1 cellular context compared by ENCODE assay signal in genomic region chr5:141874262-141874964, GRCh38.
TF ChIP-seq lines count a peak whose summit lies in the region.

No MANE protein-coding gene starts in this region.

TF ChIP-seq in HepG2, 621 proteins besides CTCF, POLR2A, EP300 and RAD21 (continued from another document and continues in another):
- TF ChIP-seq, protein P1, sequence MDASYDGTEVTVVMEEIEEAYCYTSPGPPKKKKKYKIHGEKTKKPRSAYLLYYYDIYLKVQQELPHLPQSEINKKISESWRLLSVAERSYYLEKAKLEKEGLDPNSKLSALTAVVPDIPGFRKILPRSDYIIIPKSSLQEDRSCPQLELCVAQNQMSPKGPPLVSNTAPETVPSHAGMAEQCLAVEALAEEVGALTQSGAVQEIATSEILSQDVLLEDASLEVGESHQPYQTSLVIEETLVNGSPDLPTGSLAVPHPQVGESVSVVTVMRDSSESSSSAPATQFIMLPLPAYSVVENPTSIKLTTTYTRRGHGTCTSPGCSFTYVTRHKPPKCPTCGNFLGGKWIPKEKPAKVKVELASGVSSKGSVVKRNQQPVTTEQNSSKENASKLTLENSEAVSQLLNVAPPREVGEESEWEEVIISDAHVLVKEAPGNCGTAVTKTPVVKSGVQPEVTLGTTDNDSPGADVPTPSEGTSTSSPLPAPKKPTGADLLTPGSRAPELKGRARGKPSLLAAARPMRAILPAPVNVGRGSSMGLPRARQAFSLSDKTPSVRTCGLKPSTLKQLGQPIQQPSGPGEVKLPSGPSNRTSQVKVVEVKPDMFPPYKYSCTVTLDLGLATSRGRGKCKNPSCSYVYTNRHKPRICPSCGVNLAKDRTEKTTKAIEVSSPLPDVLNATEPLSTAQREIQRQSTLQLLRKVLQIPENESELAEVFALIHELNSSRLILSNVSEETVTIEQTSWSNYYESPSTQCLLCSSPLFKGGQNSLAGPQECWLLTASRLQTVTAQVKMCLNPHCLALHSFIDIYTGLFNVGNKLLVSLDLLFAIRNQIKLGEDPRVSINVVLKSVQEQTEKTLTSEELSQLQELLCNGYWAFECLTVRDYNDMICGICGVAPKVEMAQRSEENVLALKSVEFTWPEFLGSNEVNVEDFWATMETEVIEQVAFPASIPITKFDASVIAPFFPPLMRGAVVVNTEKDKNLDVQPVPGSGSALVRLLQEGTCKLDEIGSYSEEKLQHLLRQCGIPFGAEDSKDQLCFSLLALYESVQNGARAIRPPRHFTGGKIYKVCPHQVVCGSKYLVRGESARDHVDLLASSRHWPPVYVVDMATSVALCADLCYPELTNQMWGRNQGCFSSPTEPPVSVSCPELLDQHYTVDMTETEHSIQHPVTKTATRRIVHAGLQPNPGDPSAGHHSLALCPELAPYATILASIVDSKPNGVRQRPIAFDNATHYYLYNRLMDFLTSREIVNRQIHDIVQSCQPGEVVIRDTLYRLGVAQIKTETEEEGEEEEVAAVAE (CRISPR knock-in tag; IDR thresholded peaks at IDR 0.05; ENCODE audit: borderline replicate concordance), result no peak
- TF ChIP-seq, protein P2, sequence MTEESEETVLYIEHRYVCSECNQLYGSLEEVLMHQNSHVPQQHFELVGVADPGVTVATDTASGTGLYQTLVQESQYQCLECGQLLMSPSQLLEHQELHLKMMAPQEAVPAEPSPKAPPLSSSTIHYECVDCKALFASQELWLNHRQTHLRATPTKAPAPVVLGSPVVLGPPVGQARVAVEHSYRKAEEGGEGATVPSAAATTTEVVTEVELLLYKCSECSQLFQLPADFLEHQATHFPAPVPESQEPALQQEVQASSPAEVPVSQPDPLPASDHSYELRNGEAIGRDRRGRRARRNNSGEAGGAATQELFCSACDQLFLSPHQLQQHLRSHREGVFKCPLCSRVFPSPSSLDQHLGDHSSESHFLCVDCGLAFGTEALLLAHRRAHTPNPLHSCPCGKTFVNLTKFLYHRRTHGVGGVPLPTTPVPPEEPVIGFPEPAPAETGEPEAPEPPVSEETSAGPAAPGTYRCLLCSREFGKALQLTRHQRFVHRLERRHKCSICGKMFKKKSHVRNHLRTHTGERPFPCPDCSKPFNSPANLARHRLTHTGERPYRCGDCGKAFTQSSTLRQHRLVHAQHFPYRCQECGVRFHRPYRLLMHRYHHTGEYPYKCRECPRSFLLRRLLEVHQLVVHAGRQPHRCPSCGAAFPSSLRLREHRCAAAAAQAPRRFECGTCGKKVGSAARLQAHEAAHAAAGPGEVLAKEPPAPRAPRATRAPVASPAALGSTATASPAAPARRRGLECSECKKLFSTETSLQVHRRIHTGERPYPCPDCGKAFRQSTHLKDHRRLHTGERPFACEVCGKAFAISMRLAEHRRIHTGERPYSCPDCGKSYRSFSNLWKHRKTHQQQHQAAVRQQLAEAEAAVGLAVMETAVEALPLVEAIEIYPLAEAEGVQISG (CRISPR knock-in tag; IDR thresholded peaks at IDR 0.05), result no peak
- TF ChIP-seq MLLT10 (CRISPR knock-in tag; IDR thresholded peaks at IDR 0.05) (no peak), ZNF121 (CRISPR knock-in tag; IDR thresholded peaks at IDR 0.05) (no peak), ATF7-NPFF (CRISPR knock-in tag; IDR thresholded peaks at IDR 0.05; ENCODE audit: low read depth) (no peak), THYN1 (CRISPR knock-in tag; IDR thresholded peaks at IDR 0.05; ENCODE audit: borderline replicate concordance, low read depth) (no peak), STAT5B (CRISPR knock-in tag; IDR thresholded peaks at IDR 0.05) (no peak), RFX3 (CRISPR knock-in tag; IDR thresholded peaks at IDR 0.05) (no peak), RXRA (CRISPR knock-in tag; IDR thresholded peaks at IDR 0.05) (peak; percentile 51; the same call in 1 of the 2 replicates), CEBPG (CRISPR knock-in tag; IDR thresholded peaks at IDR 0.05) (peak; percentile 38), ZNF589 (CRISPR knock-in tag; conservative IDR thresholded peaks at IDR 0.05) (no peak), SIN3B (IDR thresholded peaks at IDR 0.05; ENCODE audit: low read length) (no peak), ZNF263 (CRISPR knock-in tag; IDR thresholded peaks at IDR 0.05) (no peak), ZNF24 (IDR thresholded peaks at IDR 0.05) (no peak), TRAFD1 (CRISPR knock-in tag; IDR thresholded peaks at IDR 0.05; ENCODE audit: borderline replicate concordance) (no peak), SMARCE1 (IDR thresholded peaks at IDR 0.05; ENCODE audit: borderline replicate concordance) (no peak), SMAD9 (CRISPR knock-in tag; IDR thresholded peaks at IDR 0.05) (no peak), KDM1A (CRISPR knock-in tag; IDR thresholded peaks at IDR 0.05) (no peak), KDM3A (CRISPR knock-in tag; IDR thresholded peaks at IDR 0.05; ENCODE audit: low read depth) (no peak), ZNF879 (CRISPR knock-in tag; IDR thresholded peaks at IDR 0.05) (no peak), ZNF780A (CRISPR knock-in tag; IDR thresholded peaks at IDR 0.05) (no peak), ESRRA (CRISPR knock-in tag; IDR thresholded peaks at IDR 0.05; ENCODE audit: low read depth) (no peak; the same call in 1 of the 2 replicates), ZNF333 (CRISPR knock-in tag; IDR thresholded peaks at IDR 0.05; ENCODE audit: borderline replicate concordance) (no peak), MEIS1 (CRISPR knock-in tag; IDR thresholded peaks at IDR 0.05; ENCODE audit: borderline replicate concordance) (no peak), SP2 (CRISPR knock-in tag; IDR thresholded peaks at IDR 0.05) (no peak), ZNF33B (CRISPR knock-in tag; IDR thresholded peaks at IDR 0.05) (no peak), XBP1 (CRISPR knock-in tag; IDR thresholded peaks at IDR 0.05) (no peak)
- TF ChIP-seq, protein P3, sequence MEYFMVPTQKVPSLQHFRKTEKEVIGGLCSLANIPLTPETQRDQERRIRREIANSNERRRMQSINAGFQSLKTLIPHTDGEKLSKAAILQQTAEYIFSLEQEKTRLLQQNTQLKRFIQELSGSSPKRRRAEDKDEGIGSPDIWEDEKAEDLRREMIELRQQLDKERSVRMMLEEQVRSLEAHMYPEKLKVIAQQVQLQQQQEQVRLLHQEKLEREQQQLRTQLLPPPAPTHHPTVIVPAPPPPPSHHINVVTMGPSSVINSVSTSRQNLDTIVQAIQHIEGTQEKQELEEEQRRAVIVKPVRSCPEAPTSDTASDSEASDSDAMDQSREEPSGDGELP (IDR thresholded peaks at IDR 0.05; ENCODE audit: borderline replicate concordance, low read depth), result peak; percentile 30; the same call in 1 of the 2 replicates
- TF ChIP-seq, protein P4, sequence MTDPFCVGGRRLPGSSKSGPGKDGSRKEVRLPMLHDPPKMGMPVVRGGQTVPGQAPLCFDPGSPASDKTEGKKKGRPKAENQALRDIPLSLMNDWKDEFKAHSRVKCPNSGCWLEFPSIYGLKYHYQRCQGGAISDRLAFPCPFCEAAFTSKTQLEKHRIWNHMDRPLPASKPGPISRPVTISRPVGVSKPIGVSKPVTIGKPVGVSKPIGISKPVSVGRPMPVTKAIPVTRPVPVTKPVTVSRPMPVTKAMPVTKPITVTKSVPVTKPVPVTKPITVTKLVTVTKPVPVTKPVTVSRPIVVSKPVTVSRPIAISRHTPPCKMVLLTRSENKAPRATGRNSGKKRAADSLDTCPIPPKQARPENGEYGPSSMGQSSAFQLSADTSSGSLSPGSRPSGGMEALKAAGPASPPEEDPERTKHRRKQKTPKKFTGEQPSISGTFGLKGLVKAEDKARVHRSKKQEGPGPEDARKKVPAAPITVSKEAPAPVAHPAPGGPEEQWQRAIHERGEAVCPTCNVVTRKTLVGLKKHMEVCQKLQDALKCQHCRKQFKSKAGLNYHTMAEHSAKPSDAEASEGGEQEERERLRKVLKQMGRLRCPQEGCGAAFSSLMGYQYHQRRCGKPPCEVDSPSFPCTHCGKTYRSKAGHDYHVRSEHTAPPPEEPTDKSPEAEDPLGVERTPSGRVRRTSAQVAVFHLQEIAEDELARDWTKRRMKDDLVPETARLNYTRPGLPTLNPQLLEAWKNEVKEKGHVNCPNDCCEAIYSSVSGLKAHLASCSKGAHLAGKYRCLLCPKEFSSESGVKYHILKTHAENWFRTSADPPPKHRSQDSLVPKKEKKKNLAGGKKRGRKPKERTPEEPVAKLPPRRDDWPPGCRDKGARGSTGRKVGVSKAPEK (CRISPR knock-in tag; IDR thresholded peaks at IDR 0.05; ENCODE audit: borderline replicate concordance), result no peak
- TF ChIP-seq, protein P5, sequence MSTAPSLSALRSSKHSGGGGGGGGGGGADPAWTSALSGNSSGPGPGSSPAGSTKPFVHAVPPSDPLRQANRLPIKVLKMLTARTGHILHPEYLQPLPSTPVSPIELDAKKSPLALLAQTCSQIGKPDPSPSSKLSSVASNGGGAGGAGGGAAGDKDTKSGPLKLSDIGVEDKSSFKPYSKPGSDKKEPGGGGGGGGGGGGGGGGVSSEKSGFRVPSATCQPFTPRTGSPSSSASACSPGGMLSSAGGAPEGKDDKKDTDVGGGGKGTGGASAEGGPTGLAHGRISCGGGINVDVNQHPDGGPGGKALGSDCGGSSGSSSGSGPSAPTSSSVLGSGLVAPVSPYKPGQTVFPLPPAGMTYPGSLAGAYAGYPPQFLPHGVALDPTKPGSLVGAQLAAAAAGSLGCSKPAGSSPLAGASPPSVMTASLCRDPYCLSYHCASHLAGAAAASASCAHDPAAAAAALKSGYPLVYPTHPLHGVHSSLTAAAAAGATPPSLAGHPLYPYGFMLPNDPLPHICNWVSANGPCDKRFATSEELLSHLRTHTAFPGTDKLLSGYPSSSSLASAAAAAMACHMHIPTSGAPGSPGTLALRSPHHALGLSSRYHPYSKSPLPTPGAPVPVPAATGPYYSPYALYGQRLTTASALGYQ (CRISPR knock-in tag; IDR thresholded peaks at IDR 0.05), result no peak
- TF ChIP-seq, protein P6, sequence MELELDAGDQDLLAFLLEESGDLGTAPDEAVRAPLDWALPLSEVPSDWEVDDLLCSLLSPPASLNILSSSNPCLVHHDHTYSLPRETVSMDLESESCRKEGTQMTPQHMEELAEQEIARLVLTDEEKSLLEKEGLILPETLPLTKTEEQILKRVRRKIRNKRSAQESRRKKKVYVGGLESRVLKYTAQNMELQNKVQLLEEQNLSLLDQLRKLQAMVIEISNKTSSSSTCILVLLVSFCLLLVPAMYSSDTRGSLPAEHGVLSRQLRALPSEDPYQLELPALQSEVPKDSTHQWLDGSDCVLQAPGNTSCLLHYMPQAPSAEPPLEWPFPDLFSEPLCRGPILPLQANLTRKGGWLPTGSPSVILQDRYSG (CRISPR knock-in tag; IDR thresholded peaks at IDR 0.05), result no peak
- TF ChIP-seq, protein P7, sequence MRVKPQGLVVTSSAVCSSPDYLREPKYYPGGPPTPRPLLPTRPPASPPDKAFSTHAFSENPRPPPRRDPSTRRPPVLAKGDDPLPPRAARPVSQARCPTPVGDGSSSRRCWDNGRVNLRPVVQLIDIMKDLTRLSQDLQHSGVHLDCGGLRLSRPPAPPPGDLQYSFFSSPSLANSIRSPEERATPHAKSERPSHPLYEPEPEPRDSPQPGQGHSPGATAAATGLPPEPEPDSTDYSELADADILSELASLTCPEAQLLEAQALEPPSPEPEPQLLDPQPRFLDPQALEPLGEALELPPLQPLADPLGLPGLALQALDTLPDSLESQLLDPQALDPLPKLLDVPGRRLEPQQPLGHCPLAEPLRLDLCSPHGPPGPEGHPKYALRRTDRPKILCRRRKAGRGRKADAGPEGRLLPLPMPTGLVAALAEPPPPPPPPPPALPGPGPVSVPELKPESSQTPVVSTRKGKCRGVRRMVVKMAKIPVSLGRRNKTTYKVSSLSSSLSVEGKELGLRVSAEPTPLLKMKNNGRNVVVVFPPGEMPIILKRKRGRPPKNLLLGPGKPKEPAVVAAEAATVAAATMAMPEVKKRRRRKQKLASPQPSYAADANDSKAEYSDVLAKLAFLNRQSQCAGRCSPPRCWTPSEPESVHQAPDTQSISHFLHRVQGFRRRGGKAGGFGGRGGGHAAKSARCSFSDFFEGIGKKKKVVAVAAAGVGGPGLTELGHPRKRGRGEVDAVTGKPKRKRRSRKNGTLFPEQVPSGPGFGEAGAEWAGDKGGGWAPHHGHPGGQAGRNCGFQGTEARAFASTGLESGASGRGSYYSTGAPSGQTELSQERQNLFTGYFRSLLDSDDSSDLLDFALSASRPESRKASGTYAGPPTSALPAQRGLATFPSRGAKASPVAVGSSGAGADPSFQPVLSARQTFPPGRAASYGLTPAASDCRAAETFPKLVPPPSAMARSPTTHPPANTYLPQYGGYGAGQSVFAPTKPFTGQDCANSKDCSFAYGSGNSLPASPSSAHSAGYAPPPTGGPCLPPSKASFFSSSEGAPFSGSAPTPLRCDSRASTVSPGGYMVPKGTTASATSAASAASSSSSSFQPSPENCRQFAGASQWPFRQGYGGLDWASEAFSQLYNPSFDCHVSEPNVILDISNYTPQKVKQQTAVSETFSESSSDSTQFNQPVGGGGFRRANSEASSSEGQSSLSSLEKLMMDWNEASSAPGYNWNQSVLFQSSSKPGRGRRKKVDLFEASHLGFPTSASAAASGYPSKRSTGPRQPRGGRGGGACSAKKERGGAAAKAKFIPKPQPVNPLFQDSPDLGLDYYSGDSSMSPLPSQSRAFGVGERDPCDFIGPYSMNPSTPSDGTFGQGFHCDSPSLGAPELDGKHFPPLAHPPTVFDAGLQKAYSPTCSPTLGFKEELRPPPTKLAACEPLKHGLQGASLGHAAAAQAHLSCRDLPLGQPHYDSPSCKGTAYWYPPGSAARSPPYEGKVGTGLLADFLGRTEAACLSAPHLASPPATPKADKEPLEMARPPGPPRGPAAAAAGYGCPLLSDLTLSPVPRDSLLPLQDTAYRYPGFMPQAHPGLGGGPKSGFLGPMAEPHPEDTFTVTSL (CRISPR knock-in tag; IDR thresholded peaks at IDR 0.05; ENCODE audit: borderline replicate concordance), result peak; percentile 61; the same call in 1 of the 2 replicates
- TF ChIP-seq, protein P8, sequence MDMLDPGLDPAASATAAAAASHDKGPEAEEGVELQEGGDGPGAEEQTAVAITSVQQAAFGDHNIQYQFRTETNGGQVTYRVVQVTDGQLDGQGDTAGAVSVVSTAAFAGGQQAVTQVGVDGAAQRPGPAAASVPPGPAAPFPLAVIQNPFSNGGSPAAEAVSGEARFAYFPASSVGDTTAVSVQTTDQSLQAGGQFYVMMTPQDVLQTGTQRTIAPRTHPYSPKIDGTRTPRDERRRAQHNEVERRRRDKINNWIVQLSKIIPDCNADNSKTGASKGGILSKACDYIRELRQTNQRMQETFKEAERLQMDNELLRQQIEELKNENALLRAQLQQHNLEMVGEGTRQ (IDR thresholded peaks at IDR 0.05; ENCODE audit: low read depth, low read length), result no peak
- TF ChIP-seq, protein P8 (CRISPR knock-in tag; IDR thresholded peaks at IDR 0.05; ENCODE audit: borderline replicate concordance), result no peak
